Comparison of ENCODE assay signal across 1 cellular context in genomic region chr16:87421369-87421912, GRCh38.
A peak's percentile ranks its signal among the peaks of the same experiment; 100 is the strongest.
TF ChIP-seq lines count a peak whose summit lies in the region.

No MANE protein-coding gene starts in this region.

TF ChIP-seq in HepG2, 621 proteins besides CTCF, POLR2A, EP300 and RAD21:
- TF ChIP-seq NFATC3 (CRISPR knock-in tag; IDR thresholded peaks at IDR 0.05) (no peak), CSRNP2 (CRISPR knock-in tag; conservative IDR thresholded peaks at IDR 0.05; ENCODE audit: low read depth) (no peak)
- TF ChIP-seq, protein P1, sequence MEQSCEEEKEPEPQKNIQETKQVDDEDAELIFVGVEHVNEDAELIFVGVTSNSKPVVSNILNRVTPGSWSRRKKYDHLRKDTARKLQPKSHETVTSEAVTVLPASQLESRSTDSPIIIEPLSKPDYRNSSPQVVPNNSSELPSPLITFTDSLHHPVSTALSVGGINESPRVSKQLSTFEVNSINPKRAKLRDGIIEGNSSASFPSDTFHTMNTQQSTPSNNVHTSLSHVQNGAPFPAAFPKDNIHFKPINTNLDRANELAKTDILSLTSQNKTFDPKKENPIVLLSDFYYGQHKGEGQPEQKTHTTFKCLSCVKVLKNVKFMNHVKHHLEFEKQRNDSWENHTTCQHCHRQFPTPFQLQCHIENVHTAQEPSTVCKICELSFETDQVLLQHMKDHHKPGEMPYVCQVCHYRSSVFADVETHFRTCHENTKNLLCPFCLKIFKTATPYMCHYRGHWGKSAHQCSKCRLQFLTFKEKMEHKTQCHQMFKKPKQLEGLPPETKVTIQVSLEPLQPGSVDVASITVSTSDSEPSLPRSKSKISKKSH (CRISPR knock-in tag; IDR thresholded peaks at IDR 0.05; ENCODE audit: borderline replicate concordance): 0 out of 2 replicates have a peak, but pooled peaks have one; percentile 24
